In genomic region chr2:96502891-96503636, GRCh38 we compare ENCODE assay signal across 22 cellular contexts. TPM values are rescaled to one million over a fixed set of nuclear protein-coding genes. Genes with fewer than 3 reads are reported as not detected.
DNase-seq lines count a peak whose midpoint lies in the region; ATAC-seq and TF ChIP-seq lines count a peak whose summit lies in the region.
"Had no signal": no experiment of that assay in that cellular context is flagged by ENCODE, and none has a peak within 500 bp of the region (broad histone marks: within the 10 kb centered on the region; RNA-seq: fewer than 3 reads in every experiment).

No MANE protein-coding gene starts in this region.

- TF ChIP-seq CTCF in GM13976 (IDR thresholded peaks at IDR 0.05; ENCODE audit: borderline replicate concordance, control extremely low read depth, extremely low read depth, insufficient read depth, missing control alignments) (no peak), body of pancreas (IDR thresholded peaks at IDR 0.05) (no peak)

- peak; percentile 68 for ATAC-seq in body of pancreas
- ATAC-seq: left cardiac atrium, SK-N-SH treated with all-trans-retinoic acid at 6 μM for 48 hours had no signal

- H3K4me3 ChIP-seq in body of pancreas (no peak overlapping the region), MG63 (no peak overlapping the region)
- H3K4me3 ChIP-seq: breast epithelium, prostate gland, uterus had no signal

- peaks cover 71% of the 10 kb centered on the region for H3K4me1 ChIP-seq in body of pancreas
- H3K4me1 ChIP-seq: breast epithelium, prostate gland, uterus had no signal

- WGBS in body of pancreas, 2 donors, result 32 to 47% methylated on average over 3 to 13 of the region's 13 CpGs

- DNase-seq in AG20443 (ENCODE audit: low spot score), result peak; percentile 2
- DNase-seq in GM13976 (ENCODE audit: low spot score), result peak; percentile 29
- peak; percentile 75 to 89 (median 86) for DNase-seq in body of pancreas
- DNase-seq in mesenteric fat pad (ENCODE audit: low spot score), result peak; percentile 79
- no peak for DNase-seq in DMS 273 treated with DMSO at 0.1 percent for 48 hours (lab: John Stamatoyannopoulos, UW)
- no peak for DNase-seq in NCI-H2227 (lab: John Stamatoyannopoulos, UW; ENCODE audit: unreplicated experiment)
- no peak for DNase-seq in MG63
- no peak for DNase-seq in posterior cingulate gyrus
- DNase-seq: activated CD4-positive, alpha-beta T cell treated with anti-CD3 and anti-CD28 coated beads, Interleukin-2, amount 50 U/mL, for 1 hour; activated naive CD8-positive, alpha-beta T cell treated with anti-CD3 and anti-CD28 coated beads for 36 hours; COR-L47; GF-D8; HFFc6; hippocampal formation; left cardiac atrium; NCI-H2107; NCI-H69; uterus had no signal

- H3K27ac ChIP-seq in body of pancreas, result peak overlapping the region; percentile 29 to 80 (median 66)
- H3K27ac ChIP-seq: prostate gland, uterus had no signal

- intact Hi-C loops in body of pancreas (cut with DNase I), result no loop called here
- intact Hi-C loops in posterior cingulate gyrus (cut with DNase I), result no loop called here

- H3K27me3 ChIP-seq in body of pancreas (no peaks in the 10 kb centered on the region), MG63 (no peaks in the 10 kb centered on the region)
- H3K27me3 ChIP-seq: uterus had no signal

- TF ChIP-seq POLR2A in body of pancreas (IDR thresholded peaks at IDR 0.05), result peak in 2 of 3 donors; percentile 26 to 28

- in situ Hi-C loops in GM13976 (cut with MboI; ENCODE audit: low sequenced_read_pairs, unreplicated experiment), result loop anchor here (25.0 kb wide), 1 partner anchor 491 kb away; no protein-coding TSS in a partner anchor

- no peaks in the 10 kb centered on the region for H3K9me3 ChIP-seq in body of pancreas
- H3K9me3 ChIP-seq in MG63, result no peaks in the 10 kb centered on the region
- H3K9me3 ChIP-seq: breast epithelium, prostate gland, uterus had no signal

- H3K36me3 ChIP-seq in body of pancreas (replicated peaks in 1 of 2; ENCODE audit: insufficient read depth in 1 of 2, low read depth in 2 of 2) (peaks cover 0 to 2% of the 10 kb centered on the region in 2 donors), MG63 (no peaks in the 10 kb centered on the region)
- H3K36me3 ChIP-seq: breast epithelium, prostate gland, uterus had no signal

RNA-seq across cellular contexts. Expression of gene NEURL3, which starts 2.1 kb away (rescaled TPM):
- 10 to 100 TPM; 40.7 to 71.2 TPM for total RNA-seq in body of pancreas
- not detected for total RNA-seq in mesenteric fat pad
- total RNA-seq in MG63 (2014; rRNA removed; shearing (Covaris generic); ENCODE audit: low replicate concordance), result 1.0 TPM in 1 of 2 replicates, not detected in the other
- total RNA-seq: fibroblast of lung, HFFc6, uterus had no signal

RNA-seq across cellular contexts. Expression of gene ARID5A, which starts 33.5 kb away (rescaled TPM):
- total RNA-seq in body of pancreas, result 1 to 10 TPM; 8.9 to 9.6 TPM
- total RNA-seq in mesenteric fat pad, result 50.9 TPM
- 5.3 and 13.7 TPM in 2 replicates for total RNA-seq in MG63 (2014; rRNA removed; shearing (Covaris generic); ENCODE audit: low replicate concordance)

Comparison
In these comparisons a context has a peak if more than half of its experiments do, and no peak if none do; other contexts are left out.
1. DNase-seq: peak in AG20443 (single experiment), GM13976 (single experiment), body of pancreas (4 of 4) and mesenteric fat pad (single experiment); none in DMS 273 treated with DMSO at 0.1 percent for 48 hours (single experiment), NCI-H2227 (single experiment), MG63 (single experiment) and posterior cingulate gyrus (0 of 10).
2. RNA of gene NEURL3, which starts 2.1 kb away (total RNA-seq): 40.7 to 71.2 TPM in body of pancreas; not detected in mesenteric fat pad (single experiment) and 1.0 TPM in MG63; every median in the first group is over 10 times any median in the second.